Comparison of ENCODE assay signal across 9 cellular contexts in genomic region chr13:98216135-98216565, GRCh38. TPM values are rescaled to one million over a fixed set of nuclear protein-coding genes. Genes with fewer than 3 reads are reported as not detected.
DNase-seq lines count a peak whose midpoint lies in the region; ATAC-seq and TF ChIP-seq lines count a peak whose summit lies in the region.
"Had no signal": no experiment of that assay in that cellular context is flagged by ENCODE, and none has a peak within 500 bp of the region (broad histone marks: within the 10 kb centered on the region; RNA-seq: fewer than 3 reads in every experiment).

No MANE protein-coding gene starts in this region.

- TF ChIP-seq POLR2A in transverse colon (IDR thresholded peaks at IDR 0.05) (no peak), sigmoid colon (IDR thresholded peaks at IDR 0.05) (no peak)

- no peak overlapping the region for H3K9ac ChIP-seq in SK-N-MC (ENCODE audit: insufficient read length)

- H3K9me3 ChIP-seq in SK-N-MC (ENCODE audit: low read depth, low read length): no peaks in the 10 kb centered on the region
- no peaks in the 10 kb centered on the region for H3K9me3 ChIP-seq in heart right ventricle
- H3K9me3 ChIP-seq in transverse colon: no peaks in the 10 kb centered on the region
- H3K9me3 ChIP-seq in sigmoid colon: no peaks in the 10 kb centered on the region

- peak; percentile 11 to 47 (median 32) for ATAC-seq in heart right ventricle
- ATAC-seq in HG02970 (IDR thresholded peaks at IDR 0.05; ENCODE audit: low FRiP score, unreplicated experiment): no peak
- ATAC-seq in HG02763 (IDR thresholded peaks at IDR 0.05; ENCODE audit: unreplicated experiment): no peak

- DNase-seq in NCI-H1417 (lab: John Stamatoyannopoulos, UW) (peak; percentile 30 to 61 (median 43)), NCI-H1417 treated with DMSO at 0.1 percent for 48 hours (lab: John Stamatoyannopoulos, UW) (no peak), SK-N-MC (ENCODE audit: low read depth, low spot score) (no peak), heart right ventricle (peak; percentile 47 to 63), transverse colon (no peak), sigmoid colon (no peak)
- DNase-seq: activated naive CD4-positive, alpha-beta T cell treated with anti-CD3 and anti-CD28 coated beads for 36 hours had no signal

- peaks cover 2% of the 10 kb centered on the region; the same call in 1 of the 2 replicates for H3K36me3 ChIP-seq in SK-N-MC (ENCODE audit: insufficient read depth, low read length)
- H3K36me3 ChIP-seq in heart right ventricle: peaks cover 0 to 22% (median 0%) of the 10 kb centered on the region in 9 donors
- no peaks in the 10 kb centered on the region for H3K36me3 ChIP-seq in transverse colon
- no peaks in the 10 kb centered on the region for H3K36me3 ChIP-seq in sigmoid colon

- no peak for TF ChIP-seq EP300 in transverse colon (IDR thresholded peaks at IDR 0.05; ENCODE audit: low read depth)
- TF ChIP-seq EP300 in sigmoid colon (IDR thresholded peaks at IDR 0.05): no peak

- H3K4me3 ChIP-seq in SK-N-MC (peak overlapping the region; percentile 41), heart right ventricle (no peak overlapping the region), transverse colon (no peak overlapping the region), sigmoid colon (no peak overlapping the region)

- intact Hi-C loops in heart right ventricle (cut with DNase I): no loop called here
- intact Hi-C loops in transverse colon (cut with DNase I; ENCODE audit: low total_unique reads): no loop called here
- intact Hi-C loops in sigmoid colon (cut with DNase I): no loop called here

- WGBS in heart right ventricle, 2 donors: 19 to 21% methylated on average over 4 of the region's 4 CpGs
- 36 to 60% methylated on average over 1 to 4 of the region's 4 CpGs for WGBS in transverse colon (ENCODE audit: low coverage in 1 of 2), 2 donors
- WGBS in sigmoid colon, 2 donors: 30 to 49% methylated on average over 4 of the region's 4 CpGs

- H3K27me3 ChIP-seq in heart right ventricle: no peaks in the 10 kb centered on the region
- no peaks in the 10 kb centered on the region for H3K27me3 ChIP-seq in transverse colon
- no peaks in the 10 kb centered on the region for H3K27me3 ChIP-seq in sigmoid colon

- H3K4me1 ChIP-seq in heart right ventricle (peaks cover 0 to 44% (median 25%) of the 10 kb centered on the region in 9 donors), transverse colon (peaks cover 0 to 41% (median 27%) of the 10 kb centered on the region in 4 donors), sigmoid colon (peaks cover 0 to 56% (median 28%) of the 10 kb centered on the region in 4 donors)

- in situ Hi-C loops in transverse colon (cut with MboI; ENCODE audit: low pct_ligation_motif_present in 1 of 4, low pct_unique_long_range_greater_than_20kb in 1 of 4, low sequenced_read_pairs in 3 of 4): no loop called here

- TF ChIP-seq CTCF in heart right ventricle (IDR thresholded peaks at IDR 0.05): no peak
- TF ChIP-seq CTCF in transverse colon (IDR thresholded peaks at IDR 0.05): no peak
- TF ChIP-seq CTCF in sigmoid colon (IDR thresholded peaks at IDR 0.05): no peak

- H3K27ac ChIP-seq in SK-N-MC (peak overlapping the region; percentile 76), heart right ventricle (peak overlapping the region in 4 of 10 donors; percentile 10 to 36 (median 24)), transverse colon (peak overlapping the region in 3 of 4 donors; percentile 23 to 63 (median 32)), sigmoid colon (peak overlapping the region in 2 of 4 donors; percentile 35 to 68)

RNA-seq across cellular contexts. Expression of gene RNF113B, which starts 39.1 kb away (rescaled TPM):
- total RNA-seq in heart right ventricle: not detected
- polyA plus RNA-seq in heart right ventricle: not detected
- not detected for total RNA-seq in transverse colon
- not detected for total RNA-seq in sigmoid colon
- polyA plus RNA-seq in sigmoid colon: not detected
- total RNA-seq: activated naive CD4-positive, alpha-beta T cell treated with anti-CD3 and anti-CD28 coated beads for 36 hours had no signal

Comparison
In these comparisons a context has a peak if more than half of its experiments do, and no peak if none do; other contexts are left out.
1. DNase-seq: peak in NCI-H1417 (3 of 3) and heart right ventricle (2 of 2); none in NCI-H1417 treated with DMSO at 0.1 percent for 48 hours (single experiment), SK-N-MC (single experiment), transverse colon (single experiment) and sigmoid colon (single experiment).
2. ATAC-seq: peak in heart right ventricle (8 of 8); none in HG02970 (single experiment) and HG02763 (single experiment).